Comparison of ENCODE assay signal across 1 cellular context in genomic region chr1:53838654-53838974, GRCh38.
TF ChIP-seq lines count a peak whose summit lies in the region.

No MANE protein-coding gene starts in this region.

TF ChIP-seq in GM12878, 131 proteins besides CTCF, POLR2A, EP300 and RAD21:
- no peak for TF ChIP-seq ZBED1 (IDR thresholded peaks at IDR 0.05; ENCODE audit: borderline replicate concordance)
- TF ChIP-seq, protein P1, sequence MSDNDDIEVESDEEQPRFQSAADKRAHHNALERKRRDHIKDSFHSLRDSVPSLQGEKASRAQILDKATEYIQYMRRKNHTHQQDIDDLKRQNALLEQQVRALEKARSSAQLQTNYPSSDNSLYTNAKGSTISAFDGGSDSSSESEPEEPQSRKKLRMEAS (IDR thresholded peaks at IDR 0.05; ENCODE audit: low read depth, low read length): no peak
- TF ChIP-seq ZNF592 (IDR thresholded peaks at IDR 0.05): no peak
- no peak for TF ChIP-seq ZBTB4 (CRISPR knock-in tag; IDR thresholded peaks at IDR 0.05)
- no peak for TF ChIP-seq CBX5 (IDR thresholded peaks at IDR 0.05; ENCODE audit: low read depth)
- 0 out of 2 replicates have a peak, but pooled peaks have one; percentile 41 for TF ChIP-seq MXI1 (IDR thresholded peaks at IDR 0.05; ENCODE audit: low read depth, low read length)
- no peak for TF ChIP-seq SMAD5 (IDR thresholded peaks at IDR 0.05; ENCODE audit: low read depth)
- TF ChIP-seq BHLHE40 (IDR thresholded peaks at IDR 0.05; ENCODE audit: borderline replicate concordance in 1 of 2, low read depth in 2 of 2, low read length in 1 of 2): no peak
- no peak for TF ChIP-seq MYB (IDR thresholded peaks at IDR 0.05; ENCODE audit: borderline replicate concordance, low read depth, low read length)
- TF ChIP-seq RAD51 (IDR thresholded peaks at IDR 0.05): 0 out of 2 replicates have a peak, but pooled peaks have one; percentile 12
- no peak for TF ChIP-seq SMARCA5 (IDR thresholded peaks at IDR 0.05)
- TF ChIP-seq, protein P2, sequence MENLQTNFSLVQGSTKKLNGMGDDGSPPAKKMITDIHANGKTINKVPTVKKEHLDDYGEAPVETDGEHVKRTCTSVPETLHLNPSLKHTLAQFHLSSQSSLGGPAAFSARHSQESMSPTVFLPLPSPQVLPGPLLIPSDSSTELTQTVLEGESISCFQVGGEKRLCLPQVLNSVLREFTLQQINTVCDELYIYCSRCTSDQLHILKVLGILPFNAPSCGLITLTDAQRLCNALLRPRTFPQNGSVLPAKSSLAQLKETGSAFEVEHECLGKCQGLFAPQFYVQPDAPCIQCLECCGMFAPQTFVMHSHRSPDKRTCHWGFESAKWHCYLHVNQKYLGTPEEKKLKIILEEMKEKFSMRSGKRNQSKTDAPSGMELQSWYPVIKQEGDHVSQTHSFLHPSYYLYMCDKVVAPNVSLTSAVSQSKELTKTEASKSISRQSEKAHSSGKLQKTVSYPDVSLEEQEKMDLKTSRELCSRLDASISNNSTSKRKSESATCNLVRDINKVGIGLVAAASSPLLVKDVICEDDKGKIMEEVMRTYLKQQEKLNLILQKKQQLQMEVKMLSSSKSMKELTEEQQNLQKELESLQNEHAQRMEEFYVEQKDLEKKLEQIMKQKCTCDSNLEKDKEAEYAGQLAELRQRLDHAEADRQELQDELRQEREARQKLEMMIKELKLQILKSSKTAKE (IDR thresholded peaks at IDR 0.05; ENCODE audit: low read depth, poor library complexity, severe bottlenecking): peak; percentile 43
- no peak for TF ChIP-seq POLR2AphosphoS5 (IDR thresholded peaks at IDR 0.05; ENCODE audit: low read length)
- TF ChIP-seq NRF1 (conservative IDR thresholded peaks at IDR 0.05; ENCODE audit: low read depth, low read length): no peak
- no peak for TF ChIP-seq CHD1 (IDR thresholded peaks at IDR 0.05; ENCODE audit: low read depth, low read length)
- TF ChIP-seq, protein P3, sequence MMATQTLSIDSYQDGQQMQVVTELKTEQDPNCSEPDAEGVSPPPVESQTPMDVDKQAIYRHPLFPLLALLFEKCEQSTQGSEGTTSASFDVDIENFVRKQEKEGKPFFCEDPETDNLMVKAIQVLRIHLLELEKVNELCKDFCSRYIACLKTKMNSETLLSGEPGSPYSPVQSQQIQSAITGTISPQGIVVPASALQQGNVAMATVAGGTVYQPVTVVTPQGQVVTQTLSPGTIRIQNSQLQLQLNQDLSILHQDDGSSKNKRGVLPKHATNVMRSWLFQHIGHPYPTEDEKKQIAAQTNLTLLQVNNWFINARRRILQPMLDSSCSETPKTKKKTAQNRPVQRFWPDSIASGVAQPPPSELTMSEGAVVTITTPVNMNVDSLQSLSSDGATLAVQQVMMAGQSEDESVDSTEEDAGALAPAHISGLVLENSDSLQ (IDR thresholded peaks at IDR 0.05): peak; percentile 91
- TF ChIP-seq PAX5 (IDR thresholded peaks at IDR 0.05; ENCODE audit: borderline replicate concordance, low read depth, low read length): no peak
- no peak for TF ChIP-seq HDGF (IDR thresholded peaks at IDR 0.05)
- no peak for TF ChIP-seq MTA2 (IDR thresholded peaks at IDR 0.05; ENCODE audit: low read depth)
- TF ChIP-seq, protein P4, sequence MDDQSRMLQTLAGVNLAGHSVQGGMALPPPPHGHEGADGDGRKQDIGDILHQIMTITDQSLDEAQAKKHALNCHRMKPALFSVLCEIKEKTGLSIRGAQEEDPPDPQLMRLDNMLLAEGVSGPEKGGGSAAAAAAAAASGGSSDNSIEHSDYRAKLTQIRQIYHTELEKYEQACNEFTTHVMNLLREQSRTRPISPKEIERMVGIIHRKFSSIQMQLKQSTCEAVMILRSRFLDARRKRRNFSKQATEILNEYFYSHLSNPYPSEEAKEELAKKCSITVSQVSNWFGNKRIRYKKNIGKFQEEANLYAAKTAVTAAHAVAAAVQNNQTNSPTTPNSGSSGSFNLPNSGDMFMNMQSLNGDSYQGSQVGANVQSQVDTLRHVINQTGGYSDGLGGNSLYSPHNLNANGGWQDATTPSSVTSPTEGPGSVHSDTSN (IDR thresholded peaks at IDR 0.05; ENCODE audit: insufficient replicate concordance, low read depth, low read length): peak; percentile 17
- TF ChIP-seq E2F8 (IDR thresholded peaks at IDR 0.05; ENCODE audit: low read depth, partially characterized antibody): peak; percentile 11
- TF ChIP-seq DPF2 (IDR thresholded peaks at IDR 0.05): no peak
- TF ChIP-seq NFYA (IDR thresholded peaks at IDR 0.05; ENCODE audit: borderline replicate concordance, low read depth, low read length): no peak
- TF ChIP-seq KLF5 (IDR thresholded peaks at IDR 0.05; ENCODE audit: partially characterized antibody): peak; percentile 6
- TF ChIP-seq STAT1 (conservative IDR thresholded peaks at IDR 0.05): peak; percentile 71; the same call in 1 of the 2 replicates
- no peak for TF ChIP-seq KAT2A (conservative IDR thresholded peaks at IDR 0.05; ENCODE audit: control insufficient read depth, low read depth, low read length)
- no peak for TF ChIP-seq BCL11A (IDR thresholded peaks at IDR 0.05; ENCODE audit: low read depth, low read length)
- no peak; the same call in 1 of the 2 replicates for TF ChIP-seq CREB1 (IDR thresholded peaks at IDR 0.05; ENCODE audit: low read depth)
- TF ChIP-seq, protein P5, sequence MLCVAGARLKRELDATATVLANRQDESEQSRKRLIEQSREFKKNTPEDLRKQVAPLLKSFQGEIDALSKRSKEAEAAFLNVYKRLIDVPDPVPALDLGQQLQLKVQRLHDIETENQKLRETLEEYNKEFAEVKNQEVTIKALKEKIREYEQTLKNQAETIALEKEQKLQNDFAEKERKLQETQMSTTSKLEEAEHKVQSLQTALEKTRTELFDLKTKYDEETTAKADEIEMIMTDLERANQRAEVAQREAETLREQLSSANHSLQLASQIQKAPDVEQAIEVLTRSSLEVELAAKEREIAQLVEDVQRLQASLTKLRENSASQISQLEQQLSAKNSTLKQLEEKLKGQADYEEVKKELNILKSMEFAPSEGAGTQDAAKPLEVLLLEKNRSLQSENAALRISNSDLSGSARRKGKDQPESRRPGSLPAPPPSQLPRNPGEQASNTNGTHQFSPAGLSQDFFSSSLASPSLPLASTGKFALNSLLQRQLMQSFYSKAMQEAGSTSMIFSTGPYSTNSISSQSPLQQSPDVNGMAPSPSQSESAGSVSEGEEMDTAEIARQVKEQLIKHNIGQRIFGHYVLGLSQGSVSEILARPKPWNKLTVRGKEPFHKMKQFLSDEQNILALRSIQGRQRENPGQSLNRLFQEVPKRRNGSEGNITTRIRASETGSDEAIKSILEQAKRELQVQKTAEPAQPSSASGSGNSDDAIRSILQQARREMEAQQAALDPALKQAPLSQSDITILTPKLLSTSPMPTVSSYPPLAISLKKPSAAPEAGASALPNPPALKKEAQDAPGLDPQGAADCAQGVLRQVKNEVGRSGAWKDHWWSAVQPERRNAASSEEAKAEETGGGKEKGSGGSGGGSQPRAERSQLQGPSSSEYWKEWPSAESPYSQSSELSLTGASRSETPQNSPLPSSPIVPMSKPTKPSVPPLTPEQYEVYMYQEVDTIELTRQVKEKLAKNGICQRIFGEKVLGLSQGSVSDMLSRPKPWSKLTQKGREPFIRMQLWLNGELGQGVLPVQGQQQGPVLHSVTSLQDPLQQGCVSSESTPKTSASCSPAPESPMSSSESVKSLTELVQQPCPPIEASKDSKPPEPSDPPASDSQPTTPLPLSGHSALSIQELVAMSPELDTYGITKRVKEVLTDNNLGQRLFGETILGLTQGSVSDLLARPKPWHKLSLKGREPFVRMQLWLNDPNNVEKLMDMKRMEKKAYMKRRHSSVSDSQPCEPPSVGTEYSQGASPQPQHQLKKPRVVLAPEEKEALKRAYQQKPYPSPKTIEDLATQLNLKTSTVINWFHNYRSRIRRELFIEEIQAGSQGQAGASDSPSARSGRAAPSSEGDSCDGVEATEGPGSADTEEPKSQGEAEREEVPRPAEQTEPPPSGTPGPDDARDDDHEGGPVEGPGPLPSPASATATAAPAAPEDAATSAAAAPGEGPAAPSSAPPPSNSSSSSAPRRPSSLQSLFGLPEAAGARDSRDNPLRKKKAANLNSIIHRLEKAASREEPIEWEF (IDR thresholded peaks at IDR 0.05; ENCODE audit: insufficient replicate concordance, low read depth, low read length): peak; percentile 55
- TF ChIP-seq TAF1 (IDR thresholded peaks at IDR 0.05; ENCODE audit: borderline replicate concordance, low read depth, low read length): no peak
- peak; percentile 59; the same call in 1 of the 2 replicates for TF ChIP-seq ATF3 (IDR thresholded peaks at IDR 0.05; ENCODE audit: borderline replicate concordance, extremely low read depth, low read depth, low read length)
- no peak for TF ChIP-seq TCF7 (IDR thresholded peaks at IDR 0.05; ENCODE audit: borderline replicate concordance)
- TF ChIP-seq ZNF207 (IDR thresholded peaks at IDR 0.05; ENCODE audit: borderline replicate concordance): no peak
